In the genomic region with DNA sequence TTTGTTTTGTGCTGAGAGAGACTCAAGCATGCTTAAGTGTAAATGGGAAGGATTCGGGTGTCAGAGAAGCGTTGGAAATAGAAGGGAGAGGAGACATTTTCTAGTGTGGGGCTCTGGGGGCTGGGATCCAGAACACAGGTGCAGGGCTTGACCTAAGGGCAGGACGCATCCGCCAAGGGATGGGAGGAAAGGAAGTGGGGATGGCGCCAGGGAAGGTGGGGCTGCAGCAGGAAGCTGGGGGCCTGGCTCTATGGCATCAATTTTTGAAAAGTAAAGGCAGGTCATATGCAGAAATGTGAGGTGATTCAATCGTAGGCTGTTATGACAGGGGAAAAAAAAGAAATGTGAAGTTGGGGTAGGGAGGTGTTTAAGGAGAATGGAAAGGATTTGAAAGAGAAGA, we compare ENCODE assay signal across 1 cellular context.
TF ChIP-seq lines count a peak whose summit lies in the region.

No MANE protein-coding gene starts in this region.

TF ChIP-seq in HCT116, 20 proteins besides CTCF, POLR2A, EP300 and RAD21 (continued from another document):
- TF ChIP-seq, protein P1, sequence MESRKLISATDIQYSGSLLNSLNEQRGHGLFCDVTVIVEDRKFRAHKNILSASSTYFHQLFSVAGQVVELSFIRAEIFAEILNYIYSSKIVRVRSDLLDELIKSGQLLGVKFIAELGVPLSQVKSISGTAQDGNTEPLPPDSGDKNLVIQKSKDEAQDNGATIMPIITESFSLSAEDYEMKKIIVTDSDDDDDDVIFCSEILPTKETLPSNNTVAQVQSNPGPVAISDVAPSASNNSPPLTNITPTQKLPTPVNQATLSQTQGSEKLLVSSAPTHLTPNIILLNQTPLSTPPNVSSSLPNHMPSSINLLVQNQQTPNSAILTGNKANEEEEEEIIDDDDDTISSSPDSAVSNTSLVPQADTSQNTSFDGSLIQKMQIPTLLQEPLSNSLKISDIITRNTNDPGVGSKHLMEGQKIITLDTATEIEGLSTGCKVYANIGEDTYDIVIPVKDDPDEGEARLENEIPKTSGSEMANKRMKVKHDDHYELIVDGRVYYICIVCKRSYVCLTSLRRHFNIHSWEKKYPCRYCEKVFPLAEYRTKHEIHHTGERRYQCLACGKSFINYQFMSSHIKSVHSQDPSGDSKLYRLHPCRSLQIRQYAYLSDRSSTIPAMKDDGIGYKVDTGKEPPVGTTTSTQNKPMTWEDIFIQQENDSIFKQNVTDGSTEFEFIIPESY (IDR thresholded peaks at IDR 0.05; ENCODE audit: extremely low read depth, insufficient replicate concordance, low read length): no peak
- TF ChIP-seq, protein P2, sequence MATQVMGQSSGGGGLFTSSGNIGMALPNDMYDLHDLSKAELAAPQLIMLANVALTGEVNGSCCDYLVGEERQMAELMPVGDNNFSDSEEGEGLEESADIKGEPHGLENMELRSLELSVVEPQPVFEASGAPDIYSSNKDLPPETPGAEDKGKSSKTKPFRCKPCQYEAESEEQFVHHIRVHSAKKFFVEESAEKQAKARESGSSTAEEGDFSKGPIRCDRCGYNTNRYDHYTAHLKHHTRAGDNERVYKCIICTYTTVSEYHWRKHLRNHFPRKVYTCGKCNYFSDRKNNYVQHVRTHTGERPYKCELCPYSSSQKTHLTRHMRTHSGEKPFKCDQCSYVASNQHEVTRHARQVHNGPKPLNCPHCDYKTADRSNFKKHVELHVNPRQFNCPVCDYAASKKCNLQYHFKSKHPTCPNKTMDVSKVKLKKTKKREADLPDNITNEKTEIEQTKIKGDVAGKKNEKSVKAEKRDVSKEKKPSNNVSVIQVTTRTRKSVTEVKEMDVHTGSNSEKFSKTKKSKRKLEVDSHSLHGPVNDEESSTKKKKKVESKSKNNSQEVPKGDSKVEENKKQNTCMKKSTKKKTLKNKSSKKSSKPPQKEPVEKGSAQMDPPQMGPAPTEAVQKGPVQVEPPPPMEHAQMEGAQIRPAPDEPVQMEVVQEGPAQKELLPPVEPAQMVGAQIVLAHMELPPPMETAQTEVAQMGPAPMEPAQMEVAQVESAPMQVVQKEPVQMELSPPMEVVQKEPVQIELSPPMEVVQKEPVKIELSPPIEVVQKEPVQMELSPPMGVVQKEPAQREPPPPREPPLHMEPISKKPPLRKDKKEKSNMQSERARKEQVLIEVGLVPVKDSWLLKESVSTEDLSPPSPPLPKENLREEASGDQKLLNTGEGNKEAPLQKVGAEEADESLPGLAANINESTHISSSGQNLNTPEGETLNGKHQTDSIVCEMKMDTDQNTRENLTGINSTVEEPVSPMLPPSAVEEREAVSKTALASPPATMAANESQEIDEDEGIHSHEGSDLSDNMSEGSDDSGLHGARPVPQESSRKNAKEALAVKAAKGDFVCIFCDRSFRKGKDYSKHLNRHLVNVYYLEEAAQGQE (IDR thresholded peaks at IDR 0.05; ENCODE audit: low read depth): no peak
- TF ChIP-seq SP1 (IDR thresholded peaks at IDR 0.05; ENCODE audit: low read depth) (no peak), SRF (IDR thresholded peaks at IDR 0.05; ENCODE audit: low read depth) (no peak), JUND (IDR thresholded peaks at IDR 0.05) (no peak), YY1 (IDR thresholded peaks at IDR 0.05; ENCODE audit: extremely low read depth, insufficient replicate concordance, low read depth, low read length) (no peak), EZH2phosphoT487 (IDR thresholded peaks at IDR 0.05; ENCODE audit: borderline replicate concordance) (no peak), ZFX (IDR thresholded peaks at IDR 0.05) (no peak), SIN3A (IDR thresholded peaks at IDR 0.05; ENCODE audit: low read depth) (no peak), ELF1 (IDR thresholded peaks at IDR 0.05; ENCODE audit: borderline replicate concordance, low read depth) (no peak), EZH2 (IDR thresholded peaks at IDR 0.05) (no peak)
- TF ChIP-seq, protein P3, sequence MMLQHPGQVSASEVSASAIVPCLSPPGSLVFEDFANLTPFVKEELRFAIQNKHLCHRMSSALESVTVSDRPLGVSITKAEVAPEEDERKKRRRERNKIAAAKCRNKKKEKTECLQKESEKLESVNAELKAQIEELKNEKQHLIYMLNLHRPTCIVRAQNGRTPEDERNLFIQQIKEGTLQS (IDR thresholded peaks at IDR 0.05): no peak
